Comparison of ENCODE assay signal across 17 cellular contexts in the genomic region with DNA sequence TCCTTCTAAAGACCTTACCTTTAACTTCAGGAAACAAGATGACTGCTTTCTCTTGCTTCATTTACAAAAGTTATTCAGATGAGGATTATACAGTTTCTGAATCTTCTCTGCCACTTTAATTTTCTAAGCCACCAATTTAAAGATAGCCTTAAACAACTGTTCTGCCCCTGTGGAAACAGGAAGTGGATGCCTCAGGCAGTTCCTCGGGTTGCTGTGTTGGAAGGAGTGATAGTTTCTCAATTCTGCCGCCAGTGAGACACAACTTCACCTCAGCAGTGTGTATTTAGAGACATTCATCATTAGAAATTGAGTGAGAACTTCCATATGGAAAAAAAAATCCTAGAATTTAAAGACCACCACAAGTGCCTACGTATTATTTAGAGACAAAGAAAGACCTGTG.
DNase-seq lines count a peak whose midpoint lies in the region; TF ChIP-seq lines count a peak whose summit lies in the region.
"Had no signal": no experiment of that assay in that cellular context is flagged by ENCODE, and none has a peak within 500 bp of the region (broad histone marks: within the 10 kb centered on the region; RNA-seq: fewer than 3 reads in every experiment).

No MANE protein-coding gene starts in this region.

- H3K4me2 ChIP-seq in neural progenitor cell = no peak overlapping the region

- H3K4me3 ChIP-seq in cardiac fibroblast (replicated peaks in 1 of 2; ENCODE audit: low read depth in 2 of 2, low read length in 2 of 2) = no peak overlapping the region
- no peak overlapping the region for H3K4me3 ChIP-seq in neural progenitor cell
- H3K4me3 ChIP-seq: mucosa of descending colon had no signal

- peak overlapping the region; percentile 45 for H3K4me3 Mint-ChIP-seq in osteocyte (ENCODE audit: unreplicated experiment)
- no peak overlapping the region for H3K4me3 Mint-ChIP-seq in neural progenitor cell
- H3K4me3 Mint-ChIP-seq: activated CD4-positive, alpha-beta T cell treated with anti-CD3 and anti-CD28 coated beads, Interleukin-2, amount 10 ng/mL, durations not matched to agents 24 days and 14 days; CD8-positive, alpha-beta memory T cell; stimulated activated memory B cell treated with anti-CD40 and anti-IgM and Interleukin-4, amounts not matched to agents 10 μg/mL and 1 μg/mL and 100 μg/mL, for 72 hours had no signal

- DNase-seq in ELR (ENCODE audit: low read depth) = peak; percentile 18
- peak; percentile 56 for DNase-seq in NOMO-1 treated with dmso at 0.1 percent for 144 hours (lab: John Stamatoyannopoulos, UW; ENCODE audit: unreplicated experiment)
- peak; percentile 36 to 50 for DNase-seq in cardiac fibroblast (ENCODE audit: low read depth in 2 of 2)
- DNase-seq in osteocyte (ENCODE audit: extremely low spot score, unreplicated experiment) = no peak
- no peak for DNase-seq in COLO829 (ENCODE audit: low spot score)
- DNase-seq in NK-92 treated with Interleukin-12 subunit alpha and Interleukin-12 subunit beta, amount 100 ng/mL, for 24 hours (lab: John Stamatoyannopoulos, UW) = no peak
- no peak for DNase-seq in neural progenitor cell (ENCODE audit: low spot score)
- DNase-seq in middle frontal gyrus (ENCODE audit: extremely low spot score, low spot score) = no peak
- DNase-seq: activated CD4-positive, alpha-beta T cell treated with anti-CD3 and anti-CD28 coated beads, Interleukin-2, amount 10 ng/mL, durations not matched to agents 24 days and 14 days; amniotic stem cell; CD8-positive, alpha-beta memory T cell; dermis blood vessel endothelial cell; mucosa of descending colon; NCI-H2081; stimulated activated CD4-positive, alpha-beta T cell treated with anti-CD3 and anti-CD28 coated beads, Interleukin-4, amount 100 ng/mL, for 24 hours; T-helper 1 cell had no signal

- H3K27me3 Mint-ChIP-seq in osteocyte (ENCODE audit: unreplicated experiment) (peaks cover 4% of the 10 kb centered on the region), neural progenitor cell (ENCODE audit: insufficient read depth, low read depth) (peaks cover 3% of the 10 kb centered on the region)
- H3K27me3 Mint-ChIP-seq: activated CD4-positive, alpha-beta T cell treated with anti-CD3 and anti-CD28 coated beads, Interleukin-2, amount 10 ng/mL, durations not matched to agents 24 days and 14 days; stimulated activated memory B cell treated with anti-CD40 and anti-IgM and Interleukin-4, amounts not matched to agents 10 μg/mL and 1 μg/mL and 100 μg/mL, for 72 hours had no signal

- no peak overlapping the region for H3K9ac ChIP-seq in neural progenitor cell

- H3K36me3 Mint-ChIP-seq in osteocyte (ENCODE audit: unreplicated experiment) (no peaks in the 10 kb centered on the region), neural progenitor cell (peaks cover 15% of the 10 kb centered on the region)
- H3K36me3 Mint-ChIP-seq: CD8-positive, alpha-beta memory T cell; stimulated activated memory B cell treated with anti-CD40 and anti-IgM and Interleukin-4, amounts not matched to agents 10 μg/mL and 1 μg/mL and 100 μg/mL, for 72 hours had no signal

- no peaks in the 10 kb centered on the region for H3K36me3 ChIP-seq in neural progenitor cell

- H2AFZ ChIP-seq in neural progenitor cell (replicated peaks) = no peak overlapping the region

- H3K27ac ChIP-seq in neural progenitor cell = no peak overlapping the region

- no peaks in the 10 kb centered on the region for H3K9me3 Mint-ChIP-seq in osteocyte (ENCODE audit: unreplicated experiment)
- peaks cover 2% of the 10 kb centered on the region for H3K9me3 Mint-ChIP-seq in neural progenitor cell
- H3K9me3 Mint-ChIP-seq: activated CD4-positive, alpha-beta T cell treated with anti-CD3 and anti-CD28 coated beads, Interleukin-2, amount 10 ng/mL, durations not matched to agents 24 days and 14 days; stimulated activated memory B cell treated with anti-CD40 and anti-IgM and Interleukin-4, amounts not matched to agents 10 μg/mL and 1 μg/mL and 100 μg/mL, for 72 hours had no signal

- H3K27me3 ChIP-seq in neural progenitor cell = peaks cover 16% of the 10 kb centered on the region

- H3K27ac Mint-ChIP-seq in osteocyte (ENCODE audit: unreplicated experiment) (peak overlapping the region; percentile 19), neural progenitor cell (no peak overlapping the region)
- H3K27ac Mint-ChIP-seq: activated CD4-positive, alpha-beta T cell treated with anti-CD3 and anti-CD28 coated beads, Interleukin-2, amount 10 ng/mL, durations not matched to agents 24 days and 14 days; CD8-positive, alpha-beta memory T cell; stimulated activated memory B cell treated with anti-CD40 and anti-IgM and Interleukin-4, amounts not matched to agents 10 μg/mL and 1 μg/mL and 100 μg/mL, for 72 hours had no signal

- H4K20me1 ChIP-seq in neural progenitor cell (ENCODE audit: low read depth) = peaks cover 13% of the 10 kb centered on the region

- H3K4me1 Mint-ChIP-seq in osteocyte (ENCODE audit: unreplicated experiment) = peaks cover 82% of the 10 kb centered on the region
- peaks cover 59% of the 10 kb centered on the region for H3K4me1 Mint-ChIP-seq in neural progenitor cell
- H3K4me1 Mint-ChIP-seq: activated CD4-positive, alpha-beta T cell treated with anti-CD3 and anti-CD28 coated beads, Interleukin-2, amount 10 ng/mL, durations not matched to agents 24 days and 14 days; CD8-positive, alpha-beta memory T cell; stimulated activated memory B cell treated with anti-CD40 and anti-IgM and Interleukin-4, amounts not matched to agents 10 μg/mL and 1 μg/mL and 100 μg/mL, for 72 hours had no signal

- H3F3A ChIP-seq in neural progenitor cell (ENCODE audit: low read depth) = peaks cover 13% of the 10 kb centered on the region

- TF ChIP-seq CTCF in cardiac fibroblast (IDR thresholded peaks at IDR 0.05; ENCODE audit: low read depth, low read length) (no peak), osteocyte (IDR thresholded peaks at IDR 0.05) (no peak), neural progenitor cell (IDR thresholded peaks at IDR 0.05) (no peak)

- peaks cover 13% of the 10 kb centered on the region for H3K4me1 ChIP-seq in neural progenitor cell

- H3K9me3 ChIP-seq in neural progenitor cell (ENCODE audit: low read depth) = no peaks in the 10 kb centered on the region
- H3K9me3 ChIP-seq: mucosa of descending colon had no signal

- no peaks in the 10 kb centered on the region for H3K79me2 ChIP-seq in neural progenitor cell (ENCODE audit: low read depth)

Comparison
In these comparisons a context has a peak if more than half of its experiments do, and no peak if none do; other contexts are left out.
1. DNase-seq: peak in ELR (single experiment), NOMO-1 treated with dmso at 0.1 percent for 144 hours (single experiment) and cardiac fibroblast (2 of 2); none in osteocyte (single experiment), COLO829 (single experiment), NK-92 treated with Interleukin-12 subunit alpha and Interleukin-12 subunit beta, amount 100 ng/mL, for 24 hours (single experiment), neural progenitor cell (single experiment) and middle frontal gyrus (single experiment).